Comparison of ENCODE assay signal across 34 cellular contexts in genomic region chr2:216453955-216454614, GRCh38.
"Had no signal": no experiment of that assay in that cellular context is flagged by ENCODE, and none has a peak within 500 bp of the region (broad histone marks: within the 10 kb centered on the region; RNA-seq: fewer than 3 reads in every experiment).

No MANE protein-coding gene starts in this region.

- H3K27me3 Mint-ChIP-seq: activated B cell treated with CpG ODN at 0.5 μM for 24 hours; activated CD4-positive, alpha-beta memory T cell treated with anti-CD3 and anti-CD28 coated beads for 36 hours; activated CD4-positive, alpha-beta T cell treated with anti-CD3 and anti-CD28 coated beads, Interleukin-2, amount 10 ng/mL, durations not matched to agents 24 days and 14 days; activated CD8-positive, alpha-beta T cell treated with anti-CD3 and anti-CD28 coated beads for 36 hours; activated naive CD8-positive, alpha-beta T cell treated with anti-CD3 and anti-CD28 coated beads for 36 hours; activated T-helper 17 cell treated with anti-CD3 and anti-CD28 coated beads, Interleukin-2, amount 50 U/mL, for 72 hours had no signal

- H3K27ac Mint-ChIP-seq: activated B cell treated with CpG ODN at 0.5 μM for 24 hours; activated CD4-positive, alpha-beta memory T cell treated with anti-CD3 and anti-CD28 coated beads for 36 hours; activated CD4-positive, alpha-beta T cell treated with anti-CD3 and anti-CD28 coated beads, Interleukin-2, amount 10 ng/mL, durations not matched to agents 24 days and 14 days; activated CD8-positive, alpha-beta T cell treated with anti-CD3 and anti-CD28 coated beads for 36 hours; activated naive CD4-positive, alpha-beta T cell treated with anti-CD3 and anti-CD28 coated beads for 36 hours; activated naive CD4-positive, alpha-beta T cell treated with anti-CD3 and anti-CD28 coated beads, Interleukin-2, amount 50 U/mL, for 72 hours; activated naive CD8-positive, alpha-beta T cell treated with anti-CD3 and anti-CD28 coated beads for 36 hours; activated T-cell treated with anti-CD3 and anti-CD28 coated beads, Interleukin-2, amount 50 U/mL, for 72 hours; activated T-helper 1 cell treated with anti-CD3 and anti-CD28 coated beads, Interleukin-12 subunit alpha, Interleukin-12 subunit beta, Interleukin-2, Interleukin-4 antibody, amounts not matched to agents 30 ng/mL and 10 ng/mL and 1 ng/mL, durations not matched to agents 14 hours and 24 hours and 36 hours; activated T-helper 17 cell treated with anti-CD3 and anti-CD28 coated beads, Interleukin-2, amount 50 U/mL, for 72 hours; T-helper 1 cell treated with Interleukin-12 subunit alpha and Interleukin-12 subunit beta and Interleukin-4 antibody, amounts not matched to agents 30 μg/mL and 1 μg/mL, for 36 hours; T-helper 2 cell treated with Interferon-gamma antibody and Interleukin-4, amounts not matched to agents 5 μg/mL and 100 μg/mL, for 36 hours had no signal

- H3K9me3 Mint-ChIP-seq: activated B cell treated with CpG ODN at 0.5 μM for 24 hours; activated CD4-positive, alpha-beta memory T cell treated with anti-CD3 and anti-CD28 coated beads for 36 hours; activated CD8-positive, alpha-beta T cell treated with anti-CD3 and anti-CD28 coated beads for 36 hours; activated naive CD4-positive, alpha-beta T cell treated with anti-CD3 and anti-CD28 coated beads for 36 hours; activated T-cell treated with anti-CD3 and anti-CD28 coated beads, Interleukin-2, amount 50 U/mL, for 4 hours; activated T-helper 1 cell treated with anti-CD3 and anti-CD28 coated beads, Interleukin-12 subunit alpha, Interleukin-12 subunit beta, Interleukin-2, Interleukin-4 antibody, amounts not matched to agents 30 ng/mL and 10 ng/mL and 1 ng/mL, durations not matched to agents 14 hours and 24 hours and 36 hours; activated T-helper 17 cell treated with anti-CD3 and anti-CD28 coated beads, Interleukin-2, amount 50 U/mL, for 72 hours; T-helper 2 cell treated with Interferon-gamma antibody and Interleukin-4, amounts not matched to agents 5 μg/mL and 100 μg/mL, for 36 hours had no signal

- H3K27me3 ChIP-seq: adrenal gland, body of pancreas, brain microvascular endothelial cell, breast epithelium had no signal

- H3K4me3 Mint-ChIP-seq: activated B cell treated with CpG ODN at 0.5 μM for 24 hours; activated CD4-positive, alpha-beta memory T cell treated with anti-CD3 and anti-CD28 coated beads for 36 hours; activated CD4-positive, alpha-beta T cell treated with anti-CD3 and anti-CD28 coated beads, Interleukin-2, amount 10 ng/mL, durations not matched to agents 24 days and 14 days; activated CD8-positive, alpha-beta T cell treated with anti-CD3 and anti-CD28 coated beads for 36 hours; activated naive CD4-positive, alpha-beta T cell treated with anti-CD3 and anti-CD28 coated beads for 36 hours; activated naive CD8-positive, alpha-beta T cell treated with anti-CD3 and anti-CD28 coated beads for 36 hours; activated T-cell treated with anti-CD3 and anti-CD28 coated beads, Interleukin-2, amount 50 U/mL, for 4 hours; activated T-cell treated with anti-CD3 and anti-CD28 coated beads, Interleukin-2, amount 50 U/mL, for 72 hours; activated T-helper 1 cell treated with anti-CD3 and anti-CD28 coated beads, Interleukin-12 subunit alpha, Interleukin-12 subunit beta, Interleukin-2, Interleukin-4 antibody, amounts not matched to agents 30 ng/mL and 10 ng/mL and 1 ng/mL, durations not matched to agents 14 hours and 24 hours and 36 hours; activated T-helper 17 cell treated with anti-CD3 and anti-CD28 coated beads, Interleukin-2, amount 50 U/mL, for 72 hours; T-helper 1 cell treated with Interleukin-12 subunit alpha and Interleukin-12 subunit beta and Interleukin-4 antibody, amounts not matched to agents 30 μg/mL and 1 μg/mL, for 36 hours; T-helper 2 cell treated with Interferon-gamma antibody and Interleukin-4, amounts not matched to agents 5 μg/mL and 100 μg/mL, for 36 hours had no signal

- H3K4me1 ChIP-seq: adrenal gland, body of pancreas, breast epithelium had no signal

- H3K9me3 ChIP-seq: adrenal gland, body of pancreas, breast epithelium had no signal

- DNase-seq: activated B cell treated with CpG ODN at 0.5 μM for 24 hours; activated CD4-positive, alpha-beta memory T cell treated with anti-CD3 and anti-CD28 coated beads for 36 hours; activated CD4-positive, alpha-beta T cell treated with anti-CD3 and anti-CD28 coated beads for 4 hours; activated CD4-positive, alpha-beta T cell treated with anti-CD3 and anti-CD28 coated beads, Interleukin-2, amount 10 ng/mL, durations not matched to agents 24 days and 14 days; activated CD4-positive, alpha-beta T cell treated with anti-CD3 and anti-CD28 coated beads, Interleukin-2, amount 50 U/mL, for 1 hour; activated CD4-positive, alpha-beta T cell treated with anti-CD3 and anti-CD28 coated beads, Interleukin-2, amount 50 U/mL, for 4 hours; activated CD4-positive, CD25-positive, alpha-beta regulatory T cell treated with anti-CD3 and anti-CD28 coated beads, Interleukin-2, amount 50 U/mL, for 72 hours; activated CD8-positive, alpha-beta memory T cell treated with anti-CD3 and anti-CD28 coated beads, Interleukin-2, amount 50 U/mL, for 4 hours; activated CD8-positive, alpha-beta T cell treated with anti-CD3 and anti-CD28 coated beads for 36 hours; activated effector memory CD4-positive, alpha-beta T cell treated with anti-CD3 and anti-CD28 coated beads, Interleukin-2, amount 50 U/mL, for 16 hours; activated gamma-delta T cell treated with Interleukin-2 at 50 U/mL for 16 hours; activated naive CD4-positive, alpha-beta T cell; activated naive CD4-positive, alpha-beta T cell treated with anti-CD3 and anti-CD28 coated beads for 36 hours; activated naive CD4-positive, alpha-beta T cell treated with anti-CD3 and anti-CD28 coated beads, Interleukin-2, amount 50 U/mL, for 16 hours; activated naive CD8-positive, alpha-beta T cell treated with anti-CD3 and anti-CD28 coated beads for 36 hours; activated T-cell treated with anti-CD3 and anti-CD28 coated beads for 4 hours; activated T-cell treated with anti-CD3 and anti-CD28 coated beads, Interleukin-2, amount 50 U/mL, for 1 hour; activated T-cell treated with anti-CD3 and anti-CD28 coated beads, Interleukin-2, amount 50 U/mL, for 4 hours; activated T-cell treated with anti-CD3 and anti-CD28 coated beads, Interleukin-2, amount 50 U/mL, for 72 hours; adrenal gland; amniotic stem cell; aorta; body of pancreas; brain microvascular endothelial cell; central memory CD4-positive, alpha-beta T cell; T-helper 2 cell; T-helper 9 cell had no signal

- ATAC-seq: activated CD8-positive, alpha-beta T cell treated with anti-CD3 and anti-CD28 coated beads for 36 hours; activated naive CD4-positive, alpha-beta T cell treated with anti-CD3 and anti-CD28 coated beads, Interleukin-2, amount 50 U/mL, for 72 hours; activated T-cell treated with anti-CD3 and anti-CD28 coated beads, Interleukin-2, amount 50 U/mL, for 4 hours; activated T-cell treated with anti-CD3 and anti-CD28 coated beads, Interleukin-2, amount 50 U/mL, for 72 hours; activated T-helper 17 cell treated with anti-CD3 and anti-CD28 coated beads, Interleukin-2, amount 50 U/mL, for 72 hours; body of pancreas had no signal

- H3K27ac ChIP-seq: adrenal gland, body of pancreas, brain microvascular endothelial cell, breast epithelium, VCaP had no signal

- H3K4me3 ChIP-seq: adrenal gland, body of pancreas, breast epithelium had no signal

- H3K4me1 Mint-ChIP-seq: activated B cell treated with CpG ODN at 0.5 μM for 24 hours; activated CD4-positive, alpha-beta T cell treated with anti-CD3 and anti-CD28 coated beads, Interleukin-2, amount 10 ng/mL, durations not matched to agents 24 days and 14 days; activated naive CD8-positive, alpha-beta T cell treated with anti-CD3 and anti-CD28 coated beads for 36 hours; activated T-helper 17 cell treated with anti-CD3 and anti-CD28 coated beads, Interleukin-2, amount 50 U/mL, for 72 hours had no signal
